In the genomic region with DNA sequence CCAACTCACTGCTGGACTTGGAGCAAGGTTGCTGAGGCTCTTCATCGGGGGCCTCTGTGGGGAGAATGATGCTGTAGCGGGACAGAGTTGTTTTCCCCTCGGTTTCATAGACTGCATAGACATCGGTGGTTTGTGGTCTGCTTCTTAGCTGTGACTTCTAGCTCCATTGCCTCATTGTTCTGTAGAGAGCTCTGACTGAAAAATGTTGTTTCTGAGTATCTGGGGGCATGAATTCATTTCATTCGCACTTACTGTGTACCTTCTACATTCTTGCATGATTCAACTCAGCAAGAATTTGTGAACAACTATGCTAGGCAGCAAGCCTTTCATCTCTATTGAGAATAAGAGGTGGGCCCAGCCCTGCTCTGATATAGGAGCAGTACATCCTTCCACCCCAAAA, we compare ENCODE assay signal across 1 cellular context.
A peak's percentile ranks its signal among the peaks of the same experiment; 100 is the strongest.
TF ChIP-seq lines count a peak whose summit lies in the region.

No MANE protein-coding gene starts in this region.

TF ChIP-seq in IMR-90, 13 proteins besides CTCF, POLR2A, EP300 and RAD21:
- TF ChIP-seq CEBPB (IDR thresholded peaks at IDR 0.05; ENCODE audit: low read depth, low read length) (0 out of 2 replicates have a peak, but pooled peaks have one; percentile 15), NFE2L2 (IDR thresholded peaks at IDR 0.05; ENCODE audit: low read depth, low read length) (no peak)
